In genomic region chr2:12719400-12720104, GRCh38 we compare ENCODE assay signal across 7 cellular contexts. TPM values are rescaled to one million over a fixed set of nuclear protein-coding genes. Genes with fewer than 3 reads are reported as not detected.
A peak's percentile ranks its signal among the peaks of the same experiment; 100 is the strongest.
DNase-seq lines count a peak whose midpoint lies in the region; ATAC-seq, FAIRE-seq and TF ChIP-seq lines count a peak whose summit lies in the region.

No MANE protein-coding gene starts in this region.

- no peak overlapping the region for H2AFZ ChIP-seq in hepatocyte

- H3K79me2 ChIP-seq in hepatocyte = peaks cover 68% of the 10 kb centered on the region

- H3K27ac ChIP-seq in hepatocyte (peak overlapping the region; percentile 83), small intestine (ENCODE audit: low read depth in 1 of 2, low read length in 1 of 2) (peak overlapping the region in 1 of 2 donors; percentile 95)

- no peak for FAIRE-seq in small intestine (lab: Jason Lieb, UNC)
- no peak for FAIRE-seq in RCC 7860 (lab: Jason Lieb, UNC)

- H3K27me3 ChIP-seq in hepatocyte (no peaks in the 10 kb centered on the region), small intestine (ENCODE audit: control insufficient read depth in 2 of 2, insufficient read depth in 2 of 2, low read length in 2 of 2) (no peaks in the 10 kb centered on the region)

- peak overlapping the region; percentile 84 for H3K4me2 ChIP-seq in hepatocyte

- H3K36me3 ChIP-seq in hepatocyte (replicated peaks; ENCODE audit: insufficient read depth, low read depth) (no peaks in the 10 kb centered on the region), small intestine (ENCODE audit: control insufficient read depth in 2 of 2, insufficient read depth in 2 of 2, low read length in 2 of 2) (peaks cover 0 to 2% of the 10 kb centered on the region in 2 donors)

- no peaks in the 10 kb centered on the region for H3K9me3 ChIP-seq in hepatocyte (ENCODE audit: low read depth)
- H3K9me3 ChIP-seq in small intestine (ENCODE audit: control insufficient read depth, low read depth) = no peaks in the 10 kb centered on the region

- WGBS in hepatocyte (ENCODE audit: low lambda C conversion rate, missing lambda C conversion rate) = 27% methylated on average over 9 of the region's 9 CpGs
- 31 to 55% (median 41%) methylated on average over 9 of the region's 9 CpGs for WGBS in small intestine, 3 donors

- ATAC-seq in GM18907 (IDR thresholded peaks at IDR 0.05; ENCODE audit: unreplicated experiment) (no peak), GM21529 (IDR thresholded peaks at IDR 0.05; ENCODE audit: unreplicated experiment) (no peak)

- H3K4me3 ChIP-seq in WI38 (ENCODE audit: low read depth, low read length) (peak overlapping the region; percentile 71), hepatocyte (peak overlapping the region; percentile 99), small intestine (ENCODE audit: low read depth in 1 of 2, low read length in 2 of 2) (peak overlapping the region; percentile 57 to 59)

- peaks cover 28% of the 10 kb centered on the region for H3K4me1 ChIP-seq in hepatocyte (ENCODE audit: insufficient read depth)
- H3K4me1 ChIP-seq in small intestine (ENCODE audit: control insufficient read depth in 2 of 2, insufficient read depth in 1 of 2, low read depth in 1 of 2, low read length in 1 of 2) = peaks cover 0 to 6% of the 10 kb centered on the region in 2 donors

- DNase-seq in HT1080 (ENCODE audit: low read depth) (peak; percentile 24), hepatocyte (ENCODE audit: low spot score) (no peak), small intestine (no peak), RCC 7860 (ENCODE audit: low spot score) (no peak)

- no peaks in the 10 kb centered on the region for H3K9me2 ChIP-seq in hepatocyte (replicated peaks; ENCODE audit: insufficient read depth)

- TF ChIP-seq CTCF in WI38 (IDR thresholded peaks at IDR 0.05; ENCODE audit: low read depth, low read length) (no peak), hepatocyte (IDR thresholded peaks at IDR 0.05; ENCODE audit: poor library complexity) (no peak)

- H4K20me1 ChIP-seq in hepatocyte (ENCODE audit: insufficient read depth, poor library complexity, severe bottlenecking) = peaks cover 30% of the 10 kb centered on the region

RNA-seq across cellular contexts. Expression of gene TRIB2, which starts 2.8 kb away (rescaled TPM):
- total RNA-seq in HT1080 (2014; rRNA removed; shearing (Covaris generic)) = 15.1 and 16.6 TPM in 2 replicates
- 9.6 and 10.4 TPM in 2 replicates for polyA plus RNA-seq in HT1080 (2015; cell fraction: cytosol; rRNA removed)
- 23.5 and 33.0 TPM in 2 replicates for polyA plus RNA-seq in HT1080 (2015; cell fraction: nucleus; rRNA removed)
- 27.2 and 28.0 TPM in 2 replicates for total RNA-seq in hepatocyte
- polyA plus RNA-seq in hepatocyte (18.5 and 19.2 TPM in 2 replicates), small intestine (10 to 100 TPM in 2 of 3 donors, 1 to 10 TPM in 1; 7.3 to 20.1 (median 17.2) TPM)
